ENCODE assay signal across 26 cellular contexts in the genomic region with DNA sequence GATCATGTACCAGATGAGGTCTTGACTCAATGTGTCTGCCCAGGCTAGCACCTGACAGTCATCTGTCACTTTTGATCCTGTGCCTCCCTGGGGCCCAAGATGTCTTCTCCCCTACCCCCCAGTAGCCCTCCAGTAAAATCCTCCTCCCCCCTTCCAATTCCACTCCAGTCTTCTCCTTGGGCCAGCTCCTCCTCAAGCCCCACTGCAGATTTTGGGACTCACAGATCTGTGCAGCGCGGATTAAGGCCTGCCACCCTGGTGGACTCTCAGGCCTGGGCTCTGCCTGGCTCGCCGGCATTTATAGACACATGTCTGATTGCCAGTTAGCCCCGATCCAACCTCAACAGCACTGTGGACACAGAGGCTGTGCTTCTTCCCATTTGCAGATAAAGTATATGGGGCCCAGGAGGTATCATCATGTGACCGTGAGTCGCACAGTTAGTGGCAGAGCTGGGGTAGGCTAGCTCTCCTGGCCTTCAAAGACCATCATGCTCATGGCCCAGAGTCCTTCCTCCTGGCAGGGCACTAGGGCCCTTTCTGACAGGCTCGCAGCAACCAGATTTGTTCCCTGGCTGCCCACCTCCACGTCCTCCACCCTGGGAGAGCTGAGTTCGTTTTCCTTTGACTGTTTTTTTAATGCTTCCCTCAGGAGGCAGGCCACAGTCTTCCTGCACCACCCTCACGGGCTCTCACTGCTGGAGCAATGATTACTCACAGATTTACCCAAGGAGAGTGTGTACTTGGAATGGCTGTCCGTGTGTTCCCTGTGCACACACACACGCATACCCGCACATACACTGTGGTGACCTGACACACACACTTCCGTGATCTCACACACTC.
DNase-seq lines count a peak whose midpoint lies in the region; ATAC-seq, FAIRE-seq and TF ChIP-seq lines count a peak whose summit lies in the region.
"Had no signal": no experiment of that assay in that cellular context is flagged by ENCODE, and none has a peak within 500 bp of the region (broad histone marks: within the 10 kb centered on the region; RNA-seq: fewer than 3 reads in every experiment).

No MANE protein-coding gene starts in this region.

- H3K4me3 Mint-ChIP-seq in activated CD8-positive, alpha-beta T cell treated with anti-CD3 and anti-CD28 coated beads for 36 hours = no peak overlapping the region
- H3K4me3 Mint-ChIP-seq: activated B cell treated with CpG ODN at 0.5 μM for 24 hours; activated CD4-positive, alpha-beta T cell treated with anti-CD3 and anti-CD28 coated beads, Interleukin-2, amount 10 ng/mL, durations not matched to agents 7 days and 5 days; activated naive CD4-positive, alpha-beta T cell treated with anti-CD3 and anti-CD28 coated beads, Interleukin-2, amount 10 ng/mL, durations not matched to agents 7 days and 5 days; activated T-helper 1 cell treated with anti-CD3 and anti-CD28 coated beads, Interleukin-12 subunit alpha, Interleukin-12 subunit beta, Interleukin-2, Interleukin-4 antibody, amounts not matched to agents 30 ng/mL and 10 ng/mL and 1 ng/mL, durations not matched to agents 14 hours and 24 hours and 36 hours; immature natural killer cell; memory B cell; neural crest cell had no signal

- no peak for DNase-seq in H54 (ENCODE audit: insufficient read length, low spot score)
- DNase-seq in NB4 (ENCODE audit: low read depth) = peak; percentile 46
- DNase-seq in H1 (ENCODE audit: low read depth in 1 of 2, low spot score in 2 of 2) = no peak
- peak; percentile 66 for DNase-seq in posterior vena cava (ENCODE audit: low spot score)
- DNase-seq in NCI-H748 treated with DMSO at 0.1 percent for 48 hours (lab: John Stamatoyannopoulos, UW) = no peak
- no peak for DNase-seq in RPMI8226
- no peak for DNase-seq in activated CD8-positive, alpha-beta T cell treated with anti-CD3 and anti-CD28 coated beads for 36 hours
- DNase-seq: activated B cell treated with CpG ODN at 0.5 μM for 24 hours; activated CD4-positive, alpha-beta T cell treated with anti-CD3 and anti-CD28 coated beads, Interleukin-2, amount 10 ng/mL, durations not matched to agents 7 days and 5 days; activated naive CD4-positive, alpha-beta T cell treated with anti-CD3 and anti-CD28 coated beads, Interleukin-2, amount 10 ng/mL, durations not matched to agents 7 days and 5 days; hippocampal formation; immature natural killer cell; NCI-H146; small intestine; stimulated activated naive CD4-positive, alpha-beta T cell treated with Interleukin-2 at 50 U/mL for 16 hours; T-helper 1 cell; testis; uterus had no signal

- H2BK120ac ChIP-seq in H1 (replicated peaks; ENCODE audit: low read depth, low read length) = no peak overlapping the region

- no peak overlapping the region for H4K5ac ChIP-seq in H1 (ENCODE audit: insufficient read length, low read depth, low read length)

- H3K27me3 Mint-ChIP-seq in activated CD8-positive, alpha-beta T cell treated with anti-CD3 and anti-CD28 coated beads for 36 hours = peaks cover 19% of the 10 kb centered on the region

- no peak overlapping the region for H3K23ac ChIP-seq in H1 (ENCODE audit: insufficient read length)

- no peak overlapping the region for H3K27ac ChIP-seq in H1 (ENCODE audit: low read depth, low read length)
- H3K27ac ChIP-seq: pancreas, RWPE1, testis, uterus had no signal

- FAIRE-seq in H54 (lab: Jason Lieb, UNC) (peak; percentile 36), H1 (lab: Jason Lieb, UNC) (no peak)
- FAIRE-seq: GM12891, pancreas, small intestine had no signal

- H3K36me3 Mint-ChIP-seq in activated CD8-positive, alpha-beta T cell treated with anti-CD3 and anti-CD28 coated beads for 36 hours (ENCODE audit: low read depth) = no peaks in the 10 kb centered on the region
- H3K36me3 Mint-ChIP-seq: activated naive CD4-positive, alpha-beta T cell treated with anti-CD3 and anti-CD28 coated beads, Interleukin-2, amount 10 ng/mL, durations not matched to agents 7 days and 5 days; brain; immature natural killer cell; memory B cell had no signal

- CTCF ChIA-PET in H1 (lab: Charles Lee; ENCODE audit: partially characterized antibody) = no interaction called here
- CTCF ChIA-PET in activated CD8-positive, alpha-beta T cell treated with anti-CD3 and anti-CD28 coated beads for 36 hours (lab: Charles Lee) = no interaction called here

- no peak overlapping the region for H2BK5ac ChIP-seq in H1 (ENCODE audit: low read depth, low read length)

- H3K56ac ChIP-seq in H1 (replicated peaks; ENCODE audit: insufficient read length, low read depth, low read length) = peak overlapping the region; percentile 80

- peaks cover 23 to 42% (median 34%) of the 10 kb centered on the region in 4 experiments for H3K27me3 ChIP-seq in H1 (replicated peaks in 1 of 4; ENCODE audit: control insufficient read depth in 3 of 4, extremely low read depth in 1 of 4, insufficient read depth in 3 of 4, low read length in 3 of 4)
- H3K27me3 ChIP-seq: testis had no signal

- H3K9me3 ChIP-seq in H1 (ENCODE audit: insufficient read depth in 2 of 2, low read depth in 1 of 2, low read length in 1 of 2) = no peaks in the 10 kb centered on the region
- H3K9me3 ChIP-seq: HAP-1, pancreas, testis, uterus had no signal

- H2AK5ac ChIP-seq in H1 (ENCODE audit: low read depth, low read length) = no peak overlapping the region; the same call in 1 of the 2 replicates

- peaks cover 0 to 6% (median 0%) of the 10 kb centered on the region in 4 experiments; a peak in 1 of 8 replicates for H3K36me3 ChIP-seq in H1 (ENCODE audit: control insufficient read depth in 2 of 4, insufficient read depth in 4 of 4, low read length in 3 of 4)
- H3K36me3 ChIP-seq: HAP-1, pancreas, uterus had no signal

- H3K4me1 Mint-ChIP-seq in activated CD8-positive, alpha-beta T cell treated with anti-CD3 and anti-CD28 coated beads for 36 hours (ENCODE audit: low read depth) = no peaks in the 10 kb centered on the region
- H3K4me1 Mint-ChIP-seq: activated B cell treated with CpG ODN at 0.5 μM for 24 hours; activated CD4-positive, alpha-beta T cell treated with anti-CD3 and anti-CD28 coated beads, Interleukin-2, amount 10 ng/mL, durations not matched to agents 7 days and 5 days; activated naive CD4-positive, alpha-beta T cell treated with anti-CD3 and anti-CD28 coated beads, Interleukin-2, amount 10 ng/mL, durations not matched to agents 7 days and 5 days; brain; immature natural killer cell; memory B cell had no signal

- no peak overlapping the region for H3K4me2 ChIP-seq in H1 (ENCODE audit: insufficient read depth in 1 of 2, low read depth in 2 of 2, low read length in 2 of 2)

- no peaks in the 10 kb centered on the region for H3K79me1 ChIP-seq in H1 (ENCODE audit: low read depth, low read length)

- no peak overlapping the region for H4K8ac ChIP-seq in H1 (ENCODE audit: extremely low read depth, insufficient read depth, low read length)

- no peak overlapping the region for H3K9ac ChIP-seq in H1 (replicated peaks in 1 of 4; ENCODE audit: extremely low read depth in 1 of 4, low read depth in 3 of 4, low read length in 3 of 4)

- H3K18ac ChIP-seq in H1 (ENCODE audit: extremely low read depth, low read length) = no peak overlapping the region

- H3K23me2 ChIP-seq in H1 (ENCODE audit: low read depth, low read length) = peaks cover 9% of the 10 kb centered on the region; the same call in 1 of the 2 replicates

- no peak for TF ChIP-seq POLR2A in H54 (IDR thresholded peaks at IDR 0.05; ENCODE audit: low read depth, low read length)
- TF ChIP-seq POLR2A in NB4 (IDR thresholded peaks at IDR 0.05; ENCODE audit: extremely low read depth, insufficient read length) = no peak
- no peak for TF ChIP-seq POLR2A in H1 (IDR thresholded peaks at IDR 0.05; ENCODE audit: control extremely low read depth in 1 of 2, low read depth in 2 of 2, low read length in 2 of 2)

- no peak overlapping the region for H2AFZ ChIP-seq in H1 (ENCODE audit: low read length)

- intact Hi-C loops in posterior vena cava (cut with DNase I) = loop anchor here in 1 of 2 donors (5.0 kb wide), 1 partner anchor 391 kb away; no protein-coding TSS in a partner anchor
- intact Hi-C loops in activated CD8-positive, alpha-beta T cell treated with anti-CD3 and anti-CD28 coated beads for 36 hours (cut with micrococcal nuclease) = no loop called here

- no peak for TF ChIP-seq CTCF in NB4 (IDR thresholded peaks at IDR 0.05; ENCODE audit: low read depth, low read length)
- no peak for TF ChIP-seq CTCF in H1 (IDR thresholded peaks at IDR 0.05; ENCODE audit: control extremely low read depth in 1 of 3, insufficient read depth in 1 of 3, low read depth in 1 of 3, low read length in 3 of 3)
- no peak for TF ChIP-seq CTCF in activated CD8-positive, alpha-beta T cell treated with anti-CD3 and anti-CD28 coated beads for 36 hours (IDR thresholded peaks at IDR 0.05)

- POLR2A ChIA-PET in H1 (lab: Charles Lee; ENCODE audit: partially characterized antibody) = no interaction called here
- POLR2A ChIA-PET in activated CD8-positive, alpha-beta T cell treated with anti-CD3 and anti-CD28 coated beads for 36 hours (lab: Charles Lee) = no interaction called here

- TF ChIP-seq EP300 in H1 (IDR thresholded peaks at IDR 0.05; ENCODE audit: borderline replicate concordance in 1 of 2, low read depth in 2 of 2, low read length in 2 of 2) = no peak

- H3K4me3 ChIP-seq in NB4 (ENCODE audit: low read depth, low read length) (no peak overlapping the region), H1 (ENCODE audit: extremely low read depth in 1 of 4, insufficient read depth in 2 of 4, low read depth in 3 of 4, low read length in 4 of 4) (no peak overlapping the region)
- H3K4me3 ChIP-seq: HAP-1, pancreas, testis, uterus had no signal

- H2BK12ac ChIP-seq in H1 (ENCODE audit: low read depth, low read length) = no peak overlapping the region

- TF ChIP-seq RAD21 in H1 (IDR thresholded peaks at IDR 0.05 in 1 of 2, conservative IDR thresholded peaks at IDR 0.05 in 1 of 2; ENCODE audit: low read depth in 2 of 2, low read length in 2 of 2) = no peak

- H2BK20ac ChIP-seq in H1 (ENCODE audit: low read length) = no peak overlapping the region

- WGBS in H1 (ENCODE audit: extremely low coverage in 1 of 2, insufficient coverage in 1 of 2, insufficient read length in 1 of 2, insufficient replicate concordance in 2 of 2, low coverage in 1 of 2, low lambda C conversion rate in 2 of 2, missing lambda C conversion rate in 1 of 2), 2 experiments = 92% methylated on average over 13 of the region's 15 CpGs; no CpG with 5 or more reads in 1 of the 2 experiments

- H3K4me1 ChIP-seq in H1 (replicated peaks in 1 of 4; ENCODE audit: control insufficient read depth in 3 of 4, insufficient read depth in 4 of 4, low read length in 3 of 4) = no peaks in the 10 kb centered on the region; a peak in 1 of 7 replicates
- H3K4me1 ChIP-seq: HAP-1 had no signal

- no peaks in the 10 kb centered on the region for H3K9me3 Mint-ChIP-seq in activated CD8-positive, alpha-beta T cell treated with anti-CD3 and anti-CD28 coated beads for 36 hours
- H3K9me3 Mint-ChIP-seq: activated B cell treated with CpG ODN at 0.5 μM for 24 hours; activated CD4-positive, alpha-beta T cell treated with anti-CD3 and anti-CD28 coated beads, Interleukin-2, amount 10 ng/mL, durations not matched to agents 7 days and 5 days; activated naive CD4-positive, alpha-beta T cell treated with anti-CD3 and anti-CD28 coated beads, Interleukin-2, amount 10 ng/mL, durations not matched to agents 7 days and 5 days; activated T-helper 1 cell treated with anti-CD3 and anti-CD28 coated beads, Interleukin-12 subunit alpha, Interleukin-12 subunit beta, Interleukin-2, Interleukin-4 antibody, amounts not matched to agents 30 ng/mL and 10 ng/mL and 1 ng/mL, durations not matched to agents 14 hours and 24 hours and 36 hours; immature natural killer cell; memory B cell; neural crest cell had no signal

- no peak overlapping the region for H3K27ac Mint-ChIP-seq in activated CD8-positive, alpha-beta T cell treated with anti-CD3 and anti-CD28 coated beads for 36 hours
- H3K27ac Mint-ChIP-seq: activated B cell treated with CpG ODN at 0.5 μM for 24 hours; activated CD4-positive, alpha-beta T cell treated with anti-CD3 and anti-CD28 coated beads, Interleukin-2, amount 10 ng/mL, durations not matched to agents 7 days and 5 days; activated naive CD4-positive, alpha-beta T cell treated with anti-CD3 and anti-CD28 coated beads, Interleukin-2, amount 10 ng/mL, durations not matched to agents 7 days and 5 days; activated T-helper 1 cell treated with anti-CD3 and anti-CD28 coated beads, Interleukin-12 subunit alpha, Interleukin-12 subunit beta, Interleukin-2, Interleukin-4 antibody, amounts not matched to agents 30 ng/mL and 10 ng/mL and 1 ng/mL, durations not matched to agents 14 hours and 24 hours and 36 hours; brain; immature natural killer cell; memory B cell had no signal

- no peaks in the 10 kb centered on the region for H3K79me2 ChIP-seq in H1 (ENCODE audit: control insufficient read depth in 1 of 2, insufficient read depth in 2 of 2, low read length in 2 of 2)

- H4K91ac ChIP-seq in H1 (replicated peaks; ENCODE audit: insufficient read length, low read length) = no peak overlapping the region

- ATAC-seq in activated CD8-positive, alpha-beta T cell treated with anti-CD3 and anti-CD28 coated beads for 36 hours = no peak

- no peak overlapping the region for H2BK15ac ChIP-seq in H1 (ENCODE audit: low read length)

- no peak overlapping the region for H3K14ac ChIP-seq in H1 (ENCODE audit: insufficient read length)

- H3K4ac ChIP-seq in H1 (replicated peaks; ENCODE audit: insufficient read length, low read depth, low read length) = no peak overlapping the region

- peaks cover 2 to 5% of the 10 kb centered on the region in 2 experiments for H4K20me1 ChIP-seq in H1 (replicated peaks in 1 of 2; ENCODE audit: control insufficient read depth in 1 of 2, insufficient read depth in 2 of 2, low read length in 2 of 2)

Comparison
In these comparisons a context has a peak if more than half of its experiments do, and no peak if none do; other contexts are left out.
1. DNase-seq: peak in NB4 (single experiment) and posterior vena cava (single experiment); none in H54 (single experiment), H1 (0 of 2), NCI-H748 treated with DMSO at 0.1 percent for 48 hours (single experiment), RPMI8226 (single experiment) and activated CD8-positive, alpha-beta T cell treated with anti-CD3 and anti-CD28 coated beads for 36 hours (single experiment).